ENCODE assay signal across 15 cellular contexts in genomic region chr1:200749090-200749489, GRCh38.
"Had no signal": no experiment of that assay in that cellular context is flagged by ENCODE, and none has a peak within 500 bp of the region (broad histone marks: within the 10 kb centered on the region; RNA-seq: fewer than 3 reads in every experiment).

No MANE protein-coding gene starts in this region.

- H3K36me3 ChIP-seq: left lung, right lobe of liver, upper lobe of right lung had no signal

- H3K9me3 ChIP-seq: left lung, right lobe of liver, testis, upper lobe of right lung had no signal

- ATAC-seq: esophagus mucosa; left lung; right lobe of liver; stimulated activated naive CD8-positive, alpha-beta T cell treated with anti-CD3 and anti-CD28 coated beads, Interleukin-15, Interleukin-2, amounts not matched to agents 100 U/mL and 50 U/mL, for 24 hours; upper lobe of right lung had no signal

- H3K27me3 ChIP-seq: left lung, right lobe of liver, testis, upper lobe of right lung had no signal

- FAIRE-seq: endometrium, keratinocyte had no signal

- H3K27ac ChIP-seq: left lung, parathyroid adenoma, right lobe of liver, testis, upper lobe of right lung had no signal

- H3K4me3 ChIP-seq: left lung, right lobe of liver, testis, upper lobe of right lung had no signal

- H3K4me1 ChIP-seq: parathyroid adenoma, right lobe of liver, testis had no signal

- DNase-seq: activated CD4-positive, alpha-beta T cell treated with anti-CD3 and anti-CD28 coated beads, Interleukin-2, amount 50 U/mL, for 4 hours; activated CD4-positive, CD25-positive, alpha-beta regulatory T cell treated with anti-CD3 and anti-CD28 coated beads, Interleukin-2, amount 50 U/mL, for 72 hours; activated effector memory CD4-positive, alpha-beta T cell treated with anti-CD3 and anti-CD28 coated beads, Interleukin-2, amount 50 U/mL, for 16 hours; activated T-cell treated with anti-CD3 and anti-CD28 coated beads, Interleukin-2, amount 50 U/mL, for 1 hour; left lung; right lobe of liver; stimulated activated CD4-positive, alpha-beta T cell treated with anti-CD3 and anti-CD28 coated beads, Interleukin-12 subunit alpha, Interleukin-12 subunit beta, amount 100 ng/mL, for 4 hours; stimulated activated CD4-positive, alpha-beta T cell treated with anti-CD3 and anti-CD28 coated beads, Interleukin-2, amount 100 ng/mL, for 48 hours; stimulated activated naive CD8-positive, alpha-beta T cell treated with anti-CD3 and anti-CD28 coated beads, Interleukin-15, Interleukin-2, amounts not matched to agents 100 U/mL and 50 U/mL, for 24 hours; testis; upper lobe of right lung had no signal
